Comparison of ENCODE assay signal across 1 cellular context in genomic region chr9:78294290-78295176, GRCh38.
TF ChIP-seq lines count a peak whose summit lies in the region.

No MANE protein-coding gene starts in this region.

TF ChIP-seq in IMR-90, 13 proteins besides CTCF, POLR2A, EP300 and RAD21:
- TF ChIP-seq RCOR1 (IDR thresholded peaks at IDR 0.05; ENCODE audit: insufficient replicate concordance, low read length) (no peak), USF2 (IDR thresholded peaks at IDR 0.05; ENCODE audit: low read depth, low read length) (no peak), CEBPB (IDR thresholded peaks at IDR 0.05; ENCODE audit: low read depth, low read length) (no peak), ELK1 (IDR thresholded peaks at IDR 0.05; ENCODE audit: borderline replicate concordance, low read depth, low read length) (no peak), BHLHE40 (IDR thresholded peaks at IDR 0.05; ENCODE audit: low read depth, low read length) (no peak), NFE2L2 (IDR thresholded peaks at IDR 0.05; ENCODE audit: low read depth, low read length) (no peak), MAZ (IDR thresholded peaks at IDR 0.05; ENCODE audit: borderline replicate concordance, low read depth, low read length) (no peak), MXI1 (IDR thresholded peaks at IDR 0.05; ENCODE audit: borderline replicate concordance, low read depth, low read length) (no peak), SMC3 (IDR thresholded peaks at IDR 0.05; ENCODE audit: low read depth, low read length) (no peak), CHD1 (IDR thresholded peaks at IDR 0.05; ENCODE audit: low read depth, low read length) (no peak), RFX5 (IDR thresholded peaks at IDR 0.05; ENCODE audit: low read depth, low read length) (no peak), FOS (IDR thresholded peaks at IDR 0.05; ENCODE audit: low read depth, low read length) (no peak), MAFK (IDR thresholded peaks at IDR 0.05; ENCODE audit: low read depth, low read length) (no peak)
